Comparison of ENCODE assay signal across 1 cellular context in genomic region chr12:59158066-59158465, GRCh38.
TF ChIP-seq lines count a peak whose summit lies in the region.

No MANE protein-coding gene starts in this region.

TF ChIP-seq in WTC11, 78 proteins besides CTCF, POLR2A, EP300 and RAD21 (continued from another document):
- no peak for TF ChIP-seq MLX (CRISPR knock-in tag; IDR thresholded peaks at IDR 0.05)
- TF ChIP-seq PREB (CRISPR knock-in tag; IDR thresholded peaks at IDR 0.05; ENCODE audit: borderline replicate concordance): no peak
- no peak for TF ChIP-seq GTF2I (CRISPR knock-in tag; conservative IDR thresholded peaks at IDR 0.05)
- TF ChIP-seq SP1 (CRISPR knock-in tag; conservative IDR thresholded peaks at IDR 0.05): no peak
- no peak for TF ChIP-seq PRDM15 (CRISPR knock-in tag; IDR thresholded peaks at IDR 0.05)
- TF ChIP-seq TEAD1 (CRISPR knock-in tag; IDR thresholded peaks at IDR 0.05): no peak
- TF ChIP-seq AR (CRISPR knock-in tag; IDR thresholded peaks at IDR 0.05): no peak
- no peak for TF ChIP-seq HMGA2 (CRISPR knock-in tag; IDR thresholded peaks at IDR 0.05)
- TF ChIP-seq CREM (CRISPR knock-in tag; IDR thresholded peaks at IDR 0.05): no peak
- TF ChIP-seq ATF6 (CRISPR knock-in tag; IDR thresholded peaks at IDR 0.05): no peak
- no peak for TF ChIP-seq E2F1 (CRISPR knock-in tag; IDR thresholded peaks at IDR 0.05)
- TF ChIP-seq AFF4 (CRISPR knock-in tag; IDR thresholded peaks at IDR 0.05; ENCODE audit: borderline replicate concordance): no peak
- no peak for TF ChIP-seq ZNF219 (CRISPR knock-in tag; IDR thresholded peaks at IDR 0.05; ENCODE audit: borderline replicate concordance)
